10 cellular contexts compared by ENCODE assay signal in the genomic region with DNA sequence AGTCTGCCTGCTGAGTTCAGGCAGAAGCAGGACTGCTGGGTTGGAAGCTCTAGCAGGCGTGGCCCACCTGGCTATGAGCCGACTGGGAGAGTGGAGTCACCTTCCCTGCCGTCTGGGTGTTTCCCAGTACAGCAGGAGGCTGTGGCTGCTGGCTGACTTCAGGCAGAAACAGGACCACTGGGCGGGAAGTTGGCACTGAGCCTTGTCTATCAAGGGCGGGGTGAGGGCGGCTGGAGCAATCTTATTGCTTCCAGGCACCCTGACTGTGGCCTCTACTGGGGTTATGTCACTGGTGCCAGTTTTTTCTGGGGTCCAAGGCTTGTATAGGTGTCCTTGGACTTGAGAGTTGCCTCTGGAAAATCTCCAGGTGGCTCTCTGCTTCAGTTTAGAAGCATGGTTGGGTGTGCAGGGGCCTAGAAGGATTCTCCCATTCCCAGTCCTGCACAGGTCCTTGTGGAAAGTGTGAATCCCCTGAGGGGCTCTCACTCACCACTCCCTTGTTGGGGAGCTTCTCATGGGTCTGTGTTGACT. TPM values are rescaled to one million over a fixed set of nuclear protein-coding genes. Genes with fewer than 3 reads are reported as not detected.
DNase-seq lines count a peak whose midpoint lies in the region; ATAC-seq and TF ChIP-seq lines count a peak whose summit lies in the region.
"Had no signal": no experiment of that assay in that cellular context is flagged by ENCODE, and none has a peak within 500 bp of the region (broad histone marks: within the 10 kb centered on the region; RNA-seq: fewer than 3 reads in every experiment).

No MANE protein-coding gene starts in this region.

- no peak overlapping the region for H2AFZ ChIP-seq in neuronal stem cell (ENCODE audit: low read length)

- no peak overlapping the region for H4K8ac ChIP-seq in neuronal stem cell (ENCODE audit: low read depth, low read length)

- H2BK15ac ChIP-seq in neuronal stem cell (ENCODE audit: low read length) = no peak overlapping the region

- H3K4me2 ChIP-seq in neuronal stem cell (ENCODE audit: insufficient read depth, low read length, poor library complexity, severe bottlenecking) = no peak overlapping the region

- H3K4me3 ChIP-seq in fibroblast of villous mesenchyme (ENCODE audit: low read depth, low read length) (no peak overlapping the region), neuronal stem cell (ENCODE audit: low read length in 2 of 2) (no peak overlapping the region)

- H3K27ac ChIP-seq in neuronal stem cell (replicated peaks; ENCODE audit: low read length) = no peak overlapping the region

- no peak overlapping the region for H3K9ac ChIP-seq in neuronal stem cell (ENCODE audit: low read depth, low read length, poor library complexity)

- H3K18ac ChIP-seq in neuronal stem cell (ENCODE audit: low read length) = peak overlapping the region; percentile 6

- H3K27me3 ChIP-seq in neuronal stem cell (ENCODE audit: control insufficient read depth in 3 of 3, insufficient read depth in 3 of 3, low read depth in 1 of 3, low read length in 3 of 3) = no peaks in the 10 kb centered on the region

- no peak overlapping the region for H2BK5ac ChIP-seq in neuronal stem cell (ENCODE audit: low read length)

- H3K4me1 ChIP-seq in neuronal stem cell (ENCODE audit: control insufficient read depth in 2 of 2, insufficient read depth in 1 of 2, low read depth in 1 of 2, low read length in 2 of 2) = no peaks in the 10 kb centered on the region

- no CpG with 5 or more reads among the region's 6 CpGs for WGBS in neuronal stem cell (ENCODE audit: extremely low coverage in 2 of 2, insufficient read length in 2 of 2, insufficient replicate concordance in 1 of 2), 2 donors

- H3K79me1 ChIP-seq in neuronal stem cell (ENCODE audit: low read depth, low read length) = peaks cover 8% of the 10 kb centered on the region

- no peak overlapping the region for H4K91ac ChIP-seq in neuronal stem cell (ENCODE audit: low read depth, low read length, poor library complexity)

- no peak overlapping the region for H2BK12ac ChIP-seq in neuronal stem cell (ENCODE audit: low read length)

- peak; percentile 70 for DNase-seq in HPDE6-E6E7 (ENCODE audit: extremely low spot score)
- peak; percentile 31 for DNase-seq in RPMI7951 (ENCODE audit: low read depth)
- peak; percentile 20 for DNase-seq in fibroblast of villous mesenchyme (ENCODE audit: low read depth)
- DNase-seq in neuronal stem cell (ENCODE audit: low spot score) = no peak
- no peak for DNase-seq in effector CD4-positive, alpha-beta T cell
- no peak for DNase-seq in NCI-H1092 (lab: John Stamatoyannopoulos, UW)
- DNase-seq: activated CD8-positive, alpha-beta memory T cell treated with anti-CD3 and anti-CD28 coated beads for 24 hours; stimulated activated CD4-positive, alpha-beta T cell treated with anti-CD3 and anti-CD28 coated beads, Interleukin-12 subunit alpha, Interleukin-12 subunit beta, amount 100 ng/mL, for 4 hours had no signal

- H2AK5ac ChIP-seq in neuronal stem cell (ENCODE audit: low read depth, low read length) = no peak overlapping the region

- peak overlapping the region; percentile 23 for H3K23ac ChIP-seq in neuronal stem cell (ENCODE audit: low read depth, low read length, poor library complexity)

- no peak overlapping the region for H2BK120ac ChIP-seq in neuronal stem cell (ENCODE audit: low read depth, low read length)

- peak overlapping the region; percentile 30 for H3K4ac ChIP-seq in neuronal stem cell (ENCODE audit: low read length)

- no peaks in the 10 kb centered on the region for H3K36me3 ChIP-seq in neuronal stem cell (replicated peaks in 1 of 2; ENCODE audit: control insufficient read depth in 2 of 2, insufficient read depth in 2 of 2, low read length in 2 of 2)

- TF ChIP-seq CTCF in fibroblast of villous mesenchyme (IDR thresholded peaks at IDR 0.05; ENCODE audit: insufficient read depth, low read depth, low read length) = no peak

- ATAC-seq in GM18909 (IDR thresholded peaks at IDR 0.05; ENCODE audit: poor library complexity, unreplicated experiment) = no peak
- ATAC-seq in GM21717 (IDR thresholded peaks at IDR 0.05; ENCODE audit: unreplicated experiment) = no peak

- H3K14ac ChIP-seq in neuronal stem cell (ENCODE audit: low read length) = no peak overlapping the region

- peaks cover 5 to 9% of the 10 kb centered on the region in 2 donors for H3K9me3 ChIP-seq in neuronal stem cell (replicated peaks in 1 of 2; ENCODE audit: control insufficient read depth in 2 of 2, insufficient read depth in 1 of 2, low read depth in 1 of 2, low read length in 2 of 2)

RNA-seq across cellular contexts. Expression of gene LTBP1, which starts 30.5 kb away (rescaled TPM):
- 150 and 162 TPM in 2 replicates for total RNA-seq in RPMI7951 (2014; rRNA removed; shearing (Covaris generic))
- total RNA-seq in fibroblast of villous mesenchyme = 33.7 and 163 TPM in 2 replicates
- 48.3 TPM for polyA plus RNA-seq in neuronal stem cell (2013, experiment 1 of 2)
- 50.3 TPM for polyA plus RNA-seq in neuronal stem cell (2013, experiment 2 of 2)

Comparison
In these comparisons a context has a peak if more than half of its experiments do, and no peak if none do; other contexts are left out.
1. DNase-seq: peak in HPDE6-E6E7 (single experiment), RPMI7951 (single experiment) and fibroblast of villous mesenchyme (single experiment); none in neuronal stem cell (single experiment), effector CD4-positive, alpha-beta T cell (single experiment) and NCI-H1092 (single experiment).